In the genomic region with DNA sequence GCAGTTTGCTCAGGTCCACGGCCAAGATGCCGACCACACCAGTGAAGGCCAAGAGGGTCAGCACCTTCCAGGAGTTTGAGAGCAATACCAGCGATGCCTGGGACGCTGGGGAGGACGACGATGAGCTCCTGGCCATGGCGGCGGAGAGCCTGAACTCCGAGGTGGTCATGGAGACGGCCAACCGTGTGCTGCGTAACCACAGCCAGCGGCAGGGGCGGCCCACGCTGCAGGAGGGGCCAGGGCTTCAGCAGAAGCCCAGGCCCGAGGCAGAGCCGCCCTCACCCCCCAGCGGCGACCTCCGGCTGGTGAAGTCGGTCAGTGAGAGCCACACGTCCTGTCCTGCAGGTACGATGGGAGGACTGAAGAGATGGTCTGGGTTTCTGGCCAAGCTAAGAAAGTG, we compare ENCODE assay signal across 24 cellular contexts. TPM values are rescaled to one million over a fixed set of nuclear protein-coding genes. Genes with fewer than 3 reads are reported as not detected.
DNase-seq lines count a peak whose midpoint lies in the region; ATAC-seq and TF ChIP-seq lines count a peak whose summit lies in the region.
"Had no signal": no experiment of that assay in that cellular context is flagged by ENCODE, and none has a peak within 500 bp of the region (broad histone marks: within the 10 kb centered on the region; RNA-seq: fewer than 3 reads in every experiment).

No MANE protein-coding gene starts in this region.

- ATAC-seq in activated naive CD4-positive, alpha-beta T cell treated with anti-CD3 and anti-CD28 coated beads, Interleukin-2, amount 50 U/mL, for 72 hours: no peak
- ATAC-seq in upper lobe of left lung (ENCODE audit: low FRiP score in 2 of 2) (no peak), GM19467 (IDR thresholded peaks at IDR 0.05; ENCODE audit: unreplicated experiment) (no peak), HG02938 (IDR thresholded peaks at IDR 0.05; ENCODE audit: unreplicated experiment) (no peak)

- 92 to 94% methylated on average over 10 to 23 of the region's 23 CpGs for WGBS in upper lobe of left lung, 2 donors

- H3K9me3 ChIP-seq in upper lobe of left lung: no peaks in the 10 kb centered on the region
- H3K9me3 ChIP-seq: ascending aorta; BLaER1 treated with 17β-estradiol and CSF1 and Interleukin-3, amounts not matched to agents 10 nM and 100 nM; Peyer's patch; SJCRH30 had no signal

- H3K36me3 ChIP-seq in upper lobe of left lung: peaks cover 8 to 50% (median 34%) of the 10 kb centered on the region in 4 donors
- H3K36me3 ChIP-seq: SJCRH30 had no signal

- H3K27me3 Mint-ChIP-seq in activated naive CD4-positive, alpha-beta T cell treated with anti-CD3 and anti-CD28 coated beads, Interleukin-2, amount 50 U/mL, for 24 hours: no peaks in the 10 kb centered on the region
- H3K27me3 Mint-ChIP-seq in activated T-helper 2 cell treated with anti-CD3 and anti-CD28 coated beads, Interferon-gamma antibody, Interleukin-2, Interleukin-4, amounts not matched to agents 10 μg/mL and 5 μg/mL and 100 μg/mL, durations not matched to agents 14 hours and 24 hours and 36 hours (ENCODE audit: low read depth): no peaks in the 10 kb centered on the region

- intact Hi-C loops in activated T-helper 2 cell treated with anti-CD3 and anti-CD28 coated beads, Interferon-gamma antibody, Interleukin-2, Interleukin-4, amounts not matched to agents 10 μg/mL and 5 μg/mL and 100 μg/mL, durations not matched to agents 14 hours and 24 hours and 36 hours (cut with micrococcal nuclease): loop anchor here (5.0 kb wide), 1 partner anchor 56 kb away; the partner anchor contains the start of gene CERK

- no peak overlapping the region for H3K4me3 Mint-ChIP-seq in activated naive CD4-positive, alpha-beta T cell treated with anti-CD3 and anti-CD28 coated beads, Interleukin-2, amount 50 U/mL, for 24 hours
- H3K4me3 Mint-ChIP-seq in activated T-helper 2 cell treated with anti-CD3 and anti-CD28 coated beads, Interferon-gamma antibody, Interleukin-2, Interleukin-4, amounts not matched to agents 10 μg/mL and 5 μg/mL and 100 μg/mL, durations not matched to agents 14 hours and 24 hours and 36 hours (ENCODE audit: low read depth): no peak overlapping the region

- no peak overlapping the region for H3K4me3 ChIP-seq in upper lobe of left lung
- H3K4me3 ChIP-seq: ascending aorta; BLaER1 treated with 17β-estradiol and CSF1 and Interleukin-3, amounts not matched to agents 10 nM and 100 nM; lung; Peyer's patch; SJCRH30; smooth muscle cell had no signal

- TF ChIP-seq EP300 in upper lobe of left lung (IDR thresholded peaks at IDR 0.05): no peak

- H3K27ac ChIP-seq in upper lobe of left lung: peak overlapping the region in 3 of 4 donors; percentile 65 to 72 (median 71)
- H3K27ac ChIP-seq: ascending aorta, Peyer's patch, SJCRH30 had no signal

- no peaks in the 10 kb centered on the region for H3K9me3 Mint-ChIP-seq in activated naive CD4-positive, alpha-beta T cell treated with anti-CD3 and anti-CD28 coated beads, Interleukin-2, amount 50 U/mL, for 24 hours
- no peaks in the 10 kb centered on the region for H3K9me3 Mint-ChIP-seq in activated naive CD4-positive, alpha-beta T cell treated with anti-CD3 and anti-CD28 coated beads, Interleukin-2, amount 50 U/mL, for 72 hours
- no peaks in the 10 kb centered on the region for H3K9me3 Mint-ChIP-seq in activated T-helper 2 cell treated with anti-CD3 and anti-CD28 coated beads, Interferon-gamma antibody, Interleukin-2, Interleukin-4, amounts not matched to agents 10 μg/mL and 5 μg/mL and 100 μg/mL, durations not matched to agents 14 hours and 24 hours and 36 hours

- no peak for TF ChIP-seq CTCF in upper lobe of left lung (IDR thresholded peaks at IDR 0.05)

- no peak for TF ChIP-seq POLR2A in upper lobe of left lung (IDR thresholded peaks at IDR 0.05)

- H3K27me3 ChIP-seq in upper lobe of left lung: no peaks in the 10 kb centered on the region
- H3K27me3 ChIP-seq: ascending aorta; BLaER1 treated with 17β-estradiol and CSF1 and Interleukin-3, amounts not matched to agents 10 nM and 100 nM; Peyer's patch; SJCRH30 had no signal

- H3K4me1 ChIP-seq in upper lobe of left lung: peaks cover 25 to 43% (median 38%) of the 10 kb centered on the region in 4 donors

- no peak for DNase-seq in activated naive CD4-positive, alpha-beta T cell treated with anti-CD3 and anti-CD28 coated beads, Interleukin-2, amount 50 U/mL, for 72 hours (ENCODE audit: low spot score in 2 of 2)
- no peak for DNase-seq in activated T-helper 2 cell treated with anti-CD3 and anti-CD28 coated beads, Interferon-gamma antibody, Interleukin-2, Interleukin-4, amounts not matched to agents 10 μg/mL and 5 μg/mL and 100 μg/mL, durations not matched to agents 14 hours and 24 hours and 36 hours (ENCODE audit: low spot score)
- DNase-seq in mesenteric fat pad (ENCODE audit: low spot score): peak; percentile 45
- DNase-seq in upper lobe of left lung: no peak
- no peak for DNase-seq in SIG-M5 treated with dmso at 0.1 percent for 504 hours (lab: John Stamatoyannopoulos, UW; ENCODE audit: unreplicated experiment)
- DNase-seq: activated CD4-positive, alpha-beta T cell treated with anti-CD3 and anti-CD28 coated beads for 48 hours; activated naive CD4-positive, alpha-beta T cell; activated T-cell treated with anti-CD3 and anti-CD28 coated beads for 4 hours; dermis blood vessel endothelial cell; glutamatergic neuron; KG1; kidney glomerular epithelial cell; MV-4-11; NCI-H510A treated with DMSO at 0.1 percent for 48 hours; occipital lobe; SJCRH30 had no signal

- peaks cover 1% of the 10 kb centered on the region for H3K36me3 Mint-ChIP-seq in activated naive CD4-positive, alpha-beta T cell treated with anti-CD3 and anti-CD28 coated beads, Interleukin-2, amount 50 U/mL, for 24 hours
- peaks cover 0 to 12% of the 10 kb centered on the region in 2 donors for H3K36me3 Mint-ChIP-seq in activated naive CD4-positive, alpha-beta T cell treated with anti-CD3 and anti-CD28 coated beads, Interleukin-2, amount 50 U/mL, for 72 hours
- H3K36me3 Mint-ChIP-seq in activated T-helper 2 cell treated with anti-CD3 and anti-CD28 coated beads, Interferon-gamma antibody, Interleukin-2, Interleukin-4, amounts not matched to agents 10 μg/mL and 5 μg/mL and 100 μg/mL, durations not matched to agents 14 hours and 24 hours and 36 hours (ENCODE audit: low read depth): peaks cover 37% of the 10 kb centered on the region

- peaks cover 41% of the 10 kb centered on the region for H3K4me1 Mint-ChIP-seq in activated naive CD4-positive, alpha-beta T cell treated with anti-CD3 and anti-CD28 coated beads, Interleukin-2, amount 50 U/mL, for 24 hours
- peaks cover 27% of the 10 kb centered on the region for H3K4me1 Mint-ChIP-seq in activated T-helper 2 cell treated with anti-CD3 and anti-CD28 coated beads, Interferon-gamma antibody, Interleukin-2, Interleukin-4, amounts not matched to agents 10 μg/mL and 5 μg/mL and 100 μg/mL, durations not matched to agents 14 hours and 24 hours and 36 hours (ENCODE audit: low read depth)

- peak overlapping the region; percentile 8 for H3K27ac Mint-ChIP-seq in activated naive CD4-positive, alpha-beta T cell treated with anti-CD3 and anti-CD28 coated beads, Interleukin-2, amount 50 U/mL, for 24 hours
- peak overlapping the region in 1 of 2 donors; percentile 97 for H3K27ac Mint-ChIP-seq in activated naive CD4-positive, alpha-beta T cell treated with anti-CD3 and anti-CD28 coated beads, Interleukin-2, amount 50 U/mL, for 72 hours
- peak overlapping the region; percentile 17 for H3K27ac Mint-ChIP-seq in activated T-helper 2 cell treated with anti-CD3 and anti-CD28 coated beads, Interferon-gamma antibody, Interleukin-2, Interleukin-4, amounts not matched to agents 10 μg/mL and 5 μg/mL and 100 μg/mL, durations not matched to agents 14 hours and 24 hours and 36 hours

RNA-seq across cellular contexts. Expression of gene TBC1D22A, which starts 31.0 kb away (rescaled TPM):
- 10 to 100 TPM; 17.8 to 50.8 TPM for total RNA-seq in activated naive CD4-positive, alpha-beta T cell treated with anti-CD3 and anti-CD28 coated beads, Interleukin-2, amount 50 U/mL, for 72 hours
- 34.8 and 38.3 TPM in 2 replicates for total RNA-seq in activated T-helper 2 cell treated with anti-CD3 and anti-CD28 coated beads, Interferon-gamma antibody, Interleukin-2, Interleukin-4, amounts not matched to agents 10 μg/mL and 5 μg/mL and 100 μg/mL, durations not matched to agents 14 hours and 24 hours and 36 hours
- 24.5 TPM for total RNA-seq in mesenteric fat pad
- total RNA-seq in upper lobe of left lung: 10 to 100 TPM; 27.1 to 48.2 (median 35.3) TPM

RNA-seq across cellular contexts. Expression of gene CERK, which starts 55.4 kb away (rescaled TPM):
- 10 to 100 TPM; 44.8 to 48.0 TPM for total RNA-seq in activated naive CD4-positive, alpha-beta T cell treated with anti-CD3 and anti-CD28 coated beads, Interleukin-2, amount 50 U/mL, for 72 hours
- 57.1 and 62.8 TPM in 2 replicates for total RNA-seq in activated T-helper 2 cell treated with anti-CD3 and anti-CD28 coated beads, Interferon-gamma antibody, Interleukin-2, Interleukin-4, amounts not matched to agents 10 μg/mL and 5 μg/mL and 100 μg/mL, durations not matched to agents 14 hours and 24 hours and 36 hours
- total RNA-seq in mesenteric fat pad (30.8 TPM), upper lobe of left lung (10 to 100 TPM; 26.9 to 55.5 (median 32.7) TPM)
